ENCODE assay signal across 8 cellular contexts in the genomic region with DNA sequence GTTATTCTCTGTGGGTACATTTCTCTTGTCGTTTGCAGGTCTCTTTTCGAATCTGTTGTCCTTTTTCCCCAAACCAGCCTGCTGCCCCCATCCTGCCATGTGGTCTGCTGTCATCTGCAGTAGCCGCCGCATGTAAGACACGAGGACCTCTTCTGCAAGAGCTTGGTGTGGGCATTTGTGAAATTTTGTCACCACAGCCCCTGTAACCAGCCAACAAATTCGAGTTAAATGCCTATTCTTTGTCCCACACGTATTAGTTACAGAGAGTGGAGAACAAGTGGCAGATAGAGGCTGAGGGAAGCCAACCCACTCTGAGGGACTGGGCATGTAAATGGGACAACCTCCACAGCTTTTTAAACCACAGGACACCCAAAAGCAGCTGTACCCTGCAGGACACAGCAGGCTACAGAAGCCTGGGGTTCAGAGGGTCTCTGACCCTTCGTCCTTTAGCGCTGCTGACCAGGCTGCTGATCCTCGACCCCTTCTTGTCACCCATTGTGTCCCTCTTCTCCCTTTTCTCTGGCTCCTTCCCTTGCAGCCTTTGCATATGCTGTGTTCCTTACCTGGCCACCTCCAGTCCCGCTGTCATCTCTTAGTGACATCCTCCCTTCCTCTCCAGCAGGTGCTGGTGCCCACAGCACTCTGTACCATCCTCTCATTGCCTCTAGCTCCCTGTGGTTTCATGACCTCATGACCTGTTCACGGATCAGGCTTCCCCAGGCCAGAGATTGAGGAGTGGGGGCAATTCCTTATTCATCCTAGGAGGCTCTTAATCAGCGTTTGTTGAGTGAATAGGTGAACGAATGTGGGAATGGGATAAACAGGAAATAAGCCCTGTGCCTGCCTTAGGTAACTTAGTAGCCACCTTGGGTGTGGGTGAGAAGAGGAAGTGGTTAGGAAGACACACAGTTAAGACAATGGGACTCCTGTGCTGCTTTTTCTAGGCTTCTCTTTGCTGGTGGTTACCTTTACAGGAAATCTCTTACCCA. TPM values are rescaled to one million over a fixed set of nuclear protein-coding genes. Genes with fewer than 3 reads are reported as not detected.
DNase-seq lines count a peak whose midpoint lies in the region; ATAC-seq lines count a peak whose summit lies in the region.

No MANE protein-coding gene starts in this region.

- H3K27ac ChIP-seq in epithelial cell of prostate, result peak overlapping the region; percentile 87

- ATAC-seq in HG02981 (IDR thresholded peaks at IDR 0.05; ENCODE audit: unreplicated experiment) (peak; percentile 65), GM21576 (IDR thresholded peaks at IDR 0.05; ENCODE audit: unreplicated experiment) (no peak)

- DNase-seq in GF-D8 (lab: John Stamatoyannopoulos, UW), result peak; percentile 44
- DNase-seq in SW480 (ENCODE audit: low spot score), result peak; percentile 78
- DNase-seq in epithelial cell of prostate (ENCODE audit: low read depth, low spot score), result peak; percentile 75
- DNase-seq in dermis blood vessel endothelial cell, result no peak
- no peak for DNase-seq in NCI-H2029 treated with DMSO at 0.1 percent for 48 hours (lab: John Stamatoyannopoulos, UW)
- no peak for DNase-seq in hypothalamus (lab: John Stamatoyannopoulos, UW)

RNA-seq across cellular contexts. Expression of gene ITGA6, which starts 35.3 kb away (rescaled TPM):
- 338 and 347 TPM in 2 replicates for total RNA-seq in dermis blood vessel endothelial cell

Comparison
In these comparisons a context has a peak if more than half of its experiments do, and no peak if none do; other contexts are left out.
1. DNase-seq: peak in GF-D8 (single experiment), SW480 (single experiment) and epithelial cell of prostate (single experiment); none in dermis blood vessel endothelial cell (single experiment), NCI-H2029 treated with DMSO at 0.1 percent for 48 hours (single experiment) and hypothalamus (0 of 51).